ENCODE assay signal across 15 cellular contexts in genomic region chr3:149382091-149382467, GRCh38. TPM values are rescaled to one million over a fixed set of nuclear protein-coding genes. Genes with fewer than 3 reads are reported as not detected.
A peak's percentile ranks its signal among the peaks of the same experiment; 100 is the strongest.
DNase-seq lines count a peak whose midpoint lies in the region; ATAC-seq and TF ChIP-seq lines count a peak whose summit lies in the region.
"Had no signal": no experiment of that assay in that cellular context is flagged by ENCODE, and none has a peak within 500 bp of the region (broad histone marks: within the 10 kb centered on the region; RNA-seq: fewer than 3 reads in every experiment).

No MANE protein-coding gene starts in this region.

- no peak overlapping the region for H3K27ac ChIP-seq in adrenal gland
- H3K27ac ChIP-seq in ovary, result no peak overlapping the region
- H3K27ac ChIP-seq in dorsolateral prefrontal cortex, result no peak overlapping the region
- H3K27ac ChIP-seq: BLaER1 treated with 17β-estradiol and CSF1 and Interleukin-3, amounts not matched to agents 10 nM and 100 nM; cardiac muscle cell had no signal

- no peaks in the 10 kb centered on the region for H3K9me3 Mint-ChIP-seq in Caco-2 (ENCODE audit: unreplicated experiment)

- CTCF ChIA-PET in Caco-2 (lab: Charles Lee), result no interaction called here

- H3K27me3 ChIP-seq in Caco-2 (replicated peaks; ENCODE audit: control insufficient read depth, insufficient read depth, low read length), result no peaks in the 10 kb centered on the region
- no peaks in the 10 kb centered on the region for H3K27me3 ChIP-seq in adrenal gland
- no peaks in the 10 kb centered on the region for H3K27me3 ChIP-seq in ovary
- H3K27me3 ChIP-seq in dorsolateral prefrontal cortex, result peaks cover 0 to 8% (median 0%) of the 10 kb centered on the region in 45 donors
- H3K27me3 ChIP-seq: BLaER1 treated with 17β-estradiol and CSF1 and Interleukin-3, amounts not matched to agents 10 nM and 100 nM; cardiac muscle cell had no signal

- peak overlapping the region; percentile 93 for H3K27ac Mint-ChIP-seq in Caco-2 (ENCODE audit: unreplicated experiment)

- no peak for TF ChIP-seq EP300 in ovary (IDR thresholded peaks at IDR 0.05)

- H3K4me3 Mint-ChIP-seq in Caco-2 (ENCODE audit: unreplicated experiment), result peak overlapping the region; percentile 57

- WGBS in adrenal gland, 4 donors, result 72 to 81% (median 75%) methylated on average over 4 of the region's 4 CpGs
- 57 to 63% (median 61%) methylated on average over 4 of the region's 4 CpGs for WGBS in ovary, 3 donors

- H3K4me1 Mint-ChIP-seq in Caco-2 (ENCODE audit: low read depth, unreplicated experiment), result peaks cover 56% of the 10 kb centered on the region

- TF ChIP-seq CTCF in Caco-2 (IDR thresholded peaks at IDR 0.05; ENCODE audit: insufficient read depth in 1 of 2, low read depth in 1 of 2, low read length in 1 of 2, severe bottlenecking in 1 of 2, unreplicated experiment in 1 of 2) (no peak), adrenal gland (IDR thresholded peaks at IDR 0.05) (no peak), ovary (IDR thresholded peaks at IDR 0.05) (no peak), dorsolateral prefrontal cortex (IDR thresholded peaks at IDR 0.05 in 54 of 56, conservative IDR thresholded peaks at IDR 0.05 in 2 of 56; ENCODE audit: low read depth in 1 of 56, partially characterized antibody in 56 of 56) (no peak)

- no peaks in the 10 kb centered on the region for H3K36me3 ChIP-seq in Caco-2 (ENCODE audit: control insufficient read depth, insufficient read depth, low read length)
- H3K36me3 ChIP-seq in adrenal gland (replicated peaks in 1 of 2), result no peaks in the 10 kb centered on the region
- no peaks in the 10 kb centered on the region for H3K36me3 ChIP-seq in ovary
- H3K36me3 ChIP-seq: BLaER1 treated with 17β-estradiol and CSF1 and Interleukin-3, amounts not matched to agents 10 nM and 100 nM; cardiac muscle cell had no signal

- H3K36me3 Mint-ChIP-seq in Caco-2 (ENCODE audit: insufficient read depth, unreplicated experiment), result peaks cover 44% of the 10 kb centered on the region

- no peaks in the 10 kb centered on the region for H3K27me3 Mint-ChIP-seq in Caco-2 (ENCODE audit: insufficient read depth, unreplicated experiment)

- no peak for DNase-seq in Caco-2
- peak; percentile 96 for DNase-seq in amniotic epithelial cell (ENCODE audit: low read depth)
- DNase-seq in kidney glomerular epithelial cell (lab: John Stamatoyannopoulos, UW), result peak; percentile 76
- no peak for DNase-seq in adrenal gland
- DNase-seq in activated CD4-positive, alpha-beta T cell treated with anti-CD3 and anti-CD28 coated beads, Interleukin-2, amount 50 U/mL, for 48 hours, result no peak
- DNase-seq in ovary, result no peak
- DNase-seq in dorsolateral prefrontal cortex, result no peak
- DNase-seq: midbrain; NCI-H1092; NCI-H82; stimulated activated naive CD4-positive, alpha-beta T cell treated with Interleukin-2 at 50 U/mL for 16 hours had no signal

- BruUV-seq in Caco-2 (replicated peaks; lab: Mats Ljungman, UMichigan), result no TSS peak

- peaks cover 66% of the 10 kb centered on the region for H3K4me1 ChIP-seq in Caco-2
- peaks cover 0 to 5% of the 10 kb centered on the region in 2 donors for H3K4me1 ChIP-seq in adrenal gland (replicated peaks in 1 of 2)
- peaks cover 4% of the 10 kb centered on the region for H3K4me1 ChIP-seq in ovary (ENCODE audit: insufficient read depth)

- no peak overlapping the region for H3K4me3 ChIP-seq in Caco-2 (ENCODE audit: low read depth, low read length)
- no peak overlapping the region for H3K4me3 ChIP-seq in adrenal gland
- no peak overlapping the region for H3K4me3 ChIP-seq in ovary
- H3K4me3 ChIP-seq in dorsolateral prefrontal cortex, result no peak overlapping the region
- H3K4me3 ChIP-seq: BLaER1 treated with 17β-estradiol and CSF1 and Interleukin-3, amounts not matched to agents 10 nM and 100 nM; cardiac muscle cell had no signal

- ATAC-seq in HG02852 (IDR thresholded peaks at IDR 0.05; ENCODE audit: unreplicated experiment), result peak; percentile 82

- POLR2A ChIA-PET in Caco-2 (lab: Charles Lee), result no interaction called here

- TF ChIP-seq POLR2A in adrenal gland (IDR thresholded peaks at IDR 0.05), result no peak
- no peak for TF ChIP-seq POLR2A in ovary (IDR thresholded peaks at IDR 0.05)

- H3K9me3 ChIP-seq in Caco-2, result no peaks in the 10 kb centered on the region; the same call in 1 of the 2 replicates
- H3K9me3 ChIP-seq in adrenal gland (replicated peaks in 1 of 3), result no peaks in the 10 kb centered on the region
- no peaks in the 10 kb centered on the region for H3K9me3 ChIP-seq in ovary

- intact Hi-C loops in Caco-2 (cut with micrococcal nuclease; ENCODE audit: unreplicated experiment), result no loop called here
- intact Hi-C loops in adrenal gland (cut with DNase I), result no loop called here
- intact Hi-C loops in ovary (cut with DNase I), result no loop called here
- intact Hi-C loops in dorsolateral prefrontal cortex (cut with DNase I), result no loop called here

RNA-seq across cellular contexts. Expression of gene TM4SF1, which starts 4.6 kb away (rescaled TPM):
- total RNA-seq in Caco-2 (2022), result 49.2 and 78.3 TPM in 2 replicates
- total RNA-seq in adrenal gland, result 100 to 1,000 TPM in 1 of 8 donors, 10 to 100 TPM in 7; 49.6 to 164 (median 63.2) TPM
- 10 to 100 TPM; 31.5 to 87.5 (median 83.5) TPM for polyA plus RNA-seq in adrenal gland
- 100 to 1,000 TPM in 1 of 7 donors, 10 to 100 TPM in 6; 35.6 to 207 (median 54.9) TPM for total RNA-seq in ovary
- polyA plus RNA-seq in ovary, result 100 to 1,000 TPM; 103 to 184 TPM
- total RNA-seq in dorsolateral prefrontal cortex, result 10 to 100 TPM in 115 of 120 experiments, 1 to 10 TPM in 5; 6.9 to 85.9 (median 26.6) TPM
- total RNA-seq: T-helper 2 cell treated with Interferon-gamma antibody and Interleukin-4, amounts not matched to agents 100 ng/mL and 5 ng/mL, for 36 hours had no signal

RNA-seq across cellular contexts. Expression of gene TM4SF18, which starts 48.6 kb away (rescaled TPM):
- total RNA-seq in Caco-2 (2022), result not detected in 2 replicates
- 10 to 100 TPM in 7 of 8 donors, 1 to 10 TPM in 1; 8.3 to 24.9 (median 13.7) TPM for total RNA-seq in adrenal gland
- polyA plus RNA-seq in adrenal gland, result 10 to 100 TPM in 1 of 3 donors, 1 to 10 TPM in 2; 2.4 to 14.7 (median 4.3) TPM
- total RNA-seq in ovary, result 1 to 10 TPM; 2.4 to 7.3 (median 4.7) TPM
- 10 to 100 TPM in 1 of 2 donors, 1 to 10 TPM in 1; 7.0 to 16.3 TPM for polyA plus RNA-seq in ovary
- total RNA-seq in dorsolateral prefrontal cortex, result 10 to 100 TPM in 14 of 120 experiments, 1 to 10 TPM in 106; 1.4 to 28.3 (median 5.4) TPM
- total RNA-seq: T-helper 2 cell treated with Interferon-gamma antibody and Interleukin-4, amounts not matched to agents 100 ng/mL and 5 ng/mL, for 36 hours had no signal
- polyA plus RNA-seq: cardiac muscle cell had no signal

Comparison
In these comparisons a context has a peak if more than half of its experiments do, and no peak if none do; other contexts are left out.
1. DNase-seq: peak in amniotic epithelial cell (single experiment) and kidney glomerular epithelial cell (single experiment); none in Caco-2 (0 of 2), adrenal gland (0 of 7), activated CD4-positive, alpha-beta T cell treated with anti-CD3 and anti-CD28 coated beads, Interleukin-2, amount 50 U/mL, for 48 hours (0 of 2), ovary (0 of 5) and dorsolateral prefrontal cortex (0 of 10).